In the genomic region with DNA sequence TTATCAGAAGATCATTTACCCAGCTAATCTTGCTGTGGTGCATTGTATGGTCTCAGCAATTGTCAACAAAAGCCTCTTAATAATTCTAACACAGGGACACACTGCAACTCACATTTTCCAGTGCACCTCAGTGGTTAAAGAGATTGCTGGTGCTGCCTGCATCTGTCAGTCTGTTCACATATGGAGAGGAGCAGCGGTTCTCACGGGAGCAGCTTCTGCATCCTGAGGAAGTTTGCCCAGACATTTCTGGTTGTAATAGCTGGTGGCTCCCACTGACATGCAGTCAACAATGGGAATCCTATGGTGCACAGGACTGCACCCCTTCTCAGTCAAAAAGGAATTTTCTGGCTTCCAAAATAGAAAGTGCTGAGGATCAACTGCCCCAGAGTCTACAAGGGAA, we compare ENCODE assay signal across 19 cellular contexts. TPM values are rescaled to one million over a fixed set of nuclear protein-coding genes. Genes with fewer than 3 reads are reported as not detected.
DNase-seq lines count a peak whose midpoint lies in the region; ATAC-seq and TF ChIP-seq lines count a peak whose summit lies in the region.
"Had no signal": no experiment of that assay in that cellular context is flagged by ENCODE, and none has a peak within 500 bp of the region (broad histone marks: within the 10 kb centered on the region; RNA-seq: fewer than 3 reads in every experiment).

No MANE protein-coding gene starts in this region.

- peaks cover 23 to 89% (median 59%) of the 10 kb centered on the region in 11 experiments; a peak in 21 of 22 replicates for H3K36me3 ChIP-seq in BLaER1 treated with 17β-estradiol and CSF1 and Interleukin-3, amounts not matched to agents 10 nM and 100 nM
- H3K36me3 ChIP-seq in Karpas-422 (ENCODE audit: insufficient read depth, low read length) (peaks cover 36% of the 10 kb centered on the region), body of pancreas (replicated peaks in 1 of 2; ENCODE audit: insufficient read depth in 1 of 2, low read depth in 2 of 2) (no peaks in the 10 kb centered on the region), PC-3 (ENCODE audit: low read depth, low read length) (no peaks in the 10 kb centered on the region)
- H3K36me3 ChIP-seq: ascending aorta had no signal

- POLR2A ChIA-PET in PC-3 (lab: Charles Lee; ENCODE audit: unreplicated experiment), result no interaction called here

- H3K9me2 ChIP-seq in Karpas-422 (replicated peaks; ENCODE audit: insufficient read depth, low read length), result no peaks in the 10 kb centered on the region
- H3K9me2 ChIP-seq in PC-3 (replicated peaks; ENCODE audit: low read length), result no peaks in the 10 kb centered on the region

- TF ChIP-seq CTCF in body of pancreas (IDR thresholded peaks at IDR 0.05), result no peak
- no peak for TF ChIP-seq CTCF in PC-3 (conservative IDR thresholded peaks at IDR 0.05; ENCODE audit: low read depth, low read length)

- H4K20me1 ChIP-seq in BLaER1 treated with 17β-estradiol and CSF1 and Interleukin-3, amounts not matched to agents 10 nM and 100 nM, result peaks cover 99 to 100% (median 100%) of the 10 kb centered on the region in 11 experiments
- H4K20me1 ChIP-seq in Karpas-422 (ENCODE audit: insufficient read depth, low read depth, low read length), result peaks cover 91% of the 10 kb centered on the region
- peaks cover 24% of the 10 kb centered on the region for H4K20me1 ChIP-seq in PC-3 (ENCODE audit: low read length)

- H3F3A ChIP-seq in PC-3 (ENCODE audit: low read length, unreplicated experiment), result no peaks in the 10 kb centered on the region

- 17 to 27% methylated on average over 2 of the region's 2 CpGs for WGBS in body of pancreas, 2 donors

- peaks cover 100% of the 10 kb centered on the region for H3K79me2 ChIP-seq in Karpas-422 (ENCODE audit: low read length)
- H3K79me2 ChIP-seq in PC-3 (ENCODE audit: low read length), result peaks cover 96% of the 10 kb centered on the region

- 0 out of 22 replicates have a peak overlapping the region, but pooled peaks of 2 of the 11 experiments have one; percentile 0 to 10 for H3K9ac ChIP-seq in BLaER1 treated with 17β-estradiol and CSF1 and Interleukin-3, amounts not matched to agents 10 nM and 100 nM
- H3K9ac ChIP-seq in Karpas-422 (ENCODE audit: low read length), result no peak overlapping the region
- no peak overlapping the region for H3K9ac ChIP-seq in PC-3 (ENCODE audit: low read length)

- H3K27ac Mint-ChIP-seq in naive B cell, result peak overlapping the region; percentile 47 to 89 (median 82)
- H3K27ac Mint-ChIP-seq: activated T-helper 1 cell treated with anti-CD3 and anti-CD28 coated beads, Interleukin-12 subunit alpha, Interleukin-12 subunit beta, Interleukin-2, Interleukin-4 antibody, amounts not matched to agents 30 ng/mL and 10 ng/mL and 1 ng/mL, durations not matched to agents 14 hours and 24 hours and 36 hours; CD8-positive, alpha-beta T cell had no signal

- H3K27me3 ChIP-seq in BLaER1 treated with 17β-estradiol and CSF1 and Interleukin-3, amounts not matched to agents 10 nM and 100 nM, result no peaks in the 10 kb centered on the region
- H3K27me3 ChIP-seq in Karpas-422 (ENCODE audit: low read length) (no peaks in the 10 kb centered on the region), body of pancreas (no peaks in the 10 kb centered on the region), PC-3 (ENCODE audit: low read length) (no peaks in the 10 kb centered on the region)
- H3K27me3 ChIP-seq: ascending aorta had no signal

- H3K4me3 ChIP-seq in BLaER1 treated with 17β-estradiol and CSF1 and Interleukin-3, amounts not matched to agents 10 nM and 100 nM, result no peak overlapping the region
- H3K4me3 ChIP-seq in Karpas-422 (ENCODE audit: low read length), result no peak overlapping the region
- no peak overlapping the region for H3K4me3 ChIP-seq in body of pancreas
- H3K4me3 ChIP-seq in PC-3 (ENCODE audit: low read length), result no peak overlapping the region
- H3K4me3 ChIP-seq: ascending aorta, mucosa of descending colon had no signal

- H3K4me1 Mint-ChIP-seq in naive B cell, result peaks cover 65 to 98% (median 79%) of the 10 kb centered on the region in 3 donors

- ATAC-seq in body of pancreas (no peak), naive B cell (ENCODE audit: low read depth in 2 of 2) (no peak), PC-3 (no peak), HG03442 (IDR thresholded peaks at IDR 0.05; ENCODE audit: unreplicated experiment) (no peak)
- ATAC-seq: CD8-positive, alpha-beta T cell; mucosa of descending colon had no signal

- intact Hi-C loops in body of pancreas (cut with DNase I) (loop anchor here (10.0 kb wide), 1 partner anchor 52 kb away; a partner anchor contains a TSS), PC-3 (cut with micrococcal nuclease) (no loop called here)

- H3K4me1 ChIP-seq in BLaER1 treated with 17β-estradiol and CSF1 and Interleukin-3, amounts not matched to agents 10 nM and 100 nM, result peaks cover 89 to 99% (median 96%) of the 10 kb centered on the region in 10 experiments
- peaks cover 79% of the 10 kb centered on the region for H3K4me1 ChIP-seq in Karpas-422 (ENCODE audit: low read length)
- H3K4me1 ChIP-seq in body of pancreas, result peaks cover 97% of the 10 kb centered on the region
- peaks cover 14% of the 10 kb centered on the region for H3K4me1 ChIP-seq in PC-3 (ENCODE audit: insufficient read depth, low read length)

- BruUV-seq in PC-3 (replicated peaks; lab: Mats Ljungman, UMichigan), result no TSS peak

- no peaks in the 10 kb centered on the region for H3K9me3 ChIP-seq in BLaER1 treated with 17β-estradiol and CSF1 and Interleukin-3, amounts not matched to agents 10 nM and 100 nM (replicated peaks in 1 of 11)
- H3K9me3 ChIP-seq in Karpas-422 (ENCODE audit: low read length), result no peaks in the 10 kb centered on the region
- H3K9me3 ChIP-seq in body of pancreas, result no peaks in the 10 kb centered on the region
- H3K9me3 ChIP-seq in PC-3 (ENCODE audit: low read length), result no peaks in the 10 kb centered on the region
- H3K9me3 ChIP-seq: ascending aorta, mucosa of descending colon had no signal

- no peaks in the 10 kb centered on the region for H3K36me3 Mint-ChIP-seq in naive B cell

- no peaks in the 10 kb centered on the region for H3K27me3 Mint-ChIP-seq in naive B cell

- DNase-seq in Karpas-422, result no peak
- DNase-seq in body of pancreas, result no peak
- no peak for DNase-seq in naive B cell
- DNase-seq in NCI-H1436 (lab: John Stamatoyannopoulos, UW), result no peak
- no peak for DNase-seq in PC-3
- DNase-seq: activated CD4-positive, alpha-beta T cell treated with anti-CD3 and anti-CD28 coated beads for 4 hours; activated naive CD4-positive, alpha-beta T cell treated with anti-CD3 and anti-CD28 coated beads, Interleukin-2, amount 50 U/mL, for 16 hours; CD8-positive, alpha-beta T cell; cerebellar nuclear complex; DMS53; erythroblast; hypothalamus; islet precursor cell; mucosa of descending colon; SW 1271 had no signal

- H3K4me3 Mint-ChIP-seq in naive B cell, result peak overlapping the region in 5 of 8 donors; percentile 12 to 54 (median 40)
- H3K4me3 Mint-ChIP-seq: activated T-helper 1 cell treated with anti-CD3 and anti-CD28 coated beads, Interleukin-12 subunit alpha, Interleukin-12 subunit beta, Interleukin-2, Interleukin-4 antibody, amounts not matched to agents 30 ng/mL and 10 ng/mL and 1 ng/mL, durations not matched to agents 14 hours and 24 hours and 36 hours; CD8-positive, alpha-beta T cell had no signal

- CTCF ChIA-PET in PC-3 (lab: Charles Lee), result no interaction called here

- H2AFZ ChIP-seq in Karpas-422 (ENCODE audit: low read length), result no peak overlapping the region
- no peak overlapping the region for H2AFZ ChIP-seq in PC-3 (ENCODE audit: low read length)

- peak overlapping the region; percentile 17 to 87 (median 46); a peak in 21 of 22 replicates for H3K4me2 ChIP-seq in BLaER1 treated with 17β-estradiol and CSF1 and Interleukin-3, amounts not matched to agents 10 nM and 100 nM
- H3K4me2 ChIP-seq in Karpas-422 (ENCODE audit: low read depth, low read length, poor library complexity, severe bottlenecking), result peak overlapping the region; percentile 5
- no peak overlapping the region for H3K4me2 ChIP-seq in PC-3 (ENCODE audit: low read length)

- no peak overlapping the region for H3K27ac ChIP-seq in BLaER1 treated with 17β-estradiol and CSF1 and Interleukin-3, amounts not matched to agents 10 nM and 100 nM
- peak overlapping the region; percentile 29; the same call in 1 of the 2 replicates for H3K27ac ChIP-seq in Karpas-422 (ENCODE audit: low read length)
- H3K27ac ChIP-seq in body of pancreas, result peak overlapping the region; percentile 67 to 92 (median 83)
- no peak overlapping the region for H3K27ac ChIP-seq in PC-3 (ENCODE audit: low read length)
- H3K27ac ChIP-seq: ascending aorta had no signal

- H3K9me3 Mint-ChIP-seq in naive B cell, result no peaks in the 10 kb centered on the region
- H3K9me3 Mint-ChIP-seq: activated T-helper 1 cell treated with anti-CD3 and anti-CD28 coated beads, Interleukin-12 subunit alpha, Interleukin-12 subunit beta, Interleukin-2, Interleukin-4 antibody, amounts not matched to agents 30 ng/mL and 10 ng/mL and 1 ng/mL, durations not matched to agents 14 hours and 24 hours and 36 hours; CD8-positive, alpha-beta T cell had no signal

- no peak for TF ChIP-seq POLR2A in body of pancreas (IDR thresholded peaks at IDR 0.05)

RNA-seq across cellular contexts. Expression of a gene that starts 7.8 kb away (rescaled TPM):
- 109 and 123 TPM in 2 replicates for total RNA-seq in Karpas-422 (2014; rRNA removed; shearing (Covaris generic); ENCODE audit: low replicate concordance)
- total RNA-seq in body of pancreas (10 to 100 TPM; 59.3 to 64.6 TPM), PC-3 (2014; rRNA removed) (26.5 and 29.0 TPM in 2 replicates)
- polyA plus RNA-seq in naive B cell (ENCODE audit: low read depth in 6 of 6), result 100 to 1,000 TPM; 154 to 303 (median 222) TPM

RNA-seq across cellular contexts. Expression of a gene that starts 49.5 kb away (rescaled TPM):
- total RNA-seq in Karpas-422 (2014; rRNA removed; shearing (Covaris generic); ENCODE audit: low replicate concordance), result 18.6 and 21.3 TPM in 2 replicates
- 10 to 100 TPM; 19.5 to 43.5 TPM for total RNA-seq in body of pancreas
- polyA plus RNA-seq in naive B cell (ENCODE audit: low read depth in 6 of 6), result 10 to 100 TPM in 1 of 6 donors, 1 to 10 TPM in 5; 5.8 to 19.3 (median 8.8) TPM
- total RNA-seq in PC-3 (2014; rRNA removed), result 8.6 and 13.5 TPM in 2 replicates

RNA-seq across cellular contexts. Expression of a gene that starts 54.7 kb away (rescaled TPM):
- total RNA-seq in Karpas-422 (2014; rRNA removed; shearing (Covaris generic); ENCODE audit: low replicate concordance), result 25.5 and 27.9 TPM in 2 replicates
- total RNA-seq in body of pancreas (10 to 100 TPM; 18.2 to 83.1 TPM), PC-3 (2014; rRNA removed) (23.7 and 31.6 TPM in 2 replicates)
- 10 to 100 TPM in 2 of 6 donors, 1 to 10 TPM in 4; 3.8 to 15.0 (median 8.2) TPM for polyA plus RNA-seq in naive B cell (ENCODE audit: low read depth in 6 of 6)

RNA-seq across cellular contexts. Expression of a gene that starts 55.1 kb away (rescaled TPM):
- 43.1 and 69.5 TPM in 2 replicates for total RNA-seq in Karpas-422 (2014; rRNA removed; shearing (Covaris generic); ENCODE audit: low replicate concordance)
- total RNA-seq in body of pancreas (10 to 100 TPM; 42.0 to 57.0 TPM), PC-3 (2014; rRNA removed) (69.7 and 85.3 TPM in 2 replicates)
- 10 to 100 TPM in 5 of 6 donors, 1 to 10 TPM in 1; 8.8 to 20.1 (median 12.7) TPM for polyA plus RNA-seq in naive B cell (ENCODE audit: low read depth in 6 of 6)

Comparison
In these comparisons a context has a peak if more than half of its experiments do, and no peak if none do; other contexts are left out.
1. H3K27ac ChIP-seq: peak in Karpas-422 (single experiment) and body of pancreas (4 of 4); none in BLaER1 treated with 17β-estradiol and CSF1 and Interleukin-3, amounts not matched to agents 10 nM and 100 nM (0 of 11) and PC-3 (single experiment).